24 cellular contexts compared by ENCODE assay signal in the genomic region with DNA sequence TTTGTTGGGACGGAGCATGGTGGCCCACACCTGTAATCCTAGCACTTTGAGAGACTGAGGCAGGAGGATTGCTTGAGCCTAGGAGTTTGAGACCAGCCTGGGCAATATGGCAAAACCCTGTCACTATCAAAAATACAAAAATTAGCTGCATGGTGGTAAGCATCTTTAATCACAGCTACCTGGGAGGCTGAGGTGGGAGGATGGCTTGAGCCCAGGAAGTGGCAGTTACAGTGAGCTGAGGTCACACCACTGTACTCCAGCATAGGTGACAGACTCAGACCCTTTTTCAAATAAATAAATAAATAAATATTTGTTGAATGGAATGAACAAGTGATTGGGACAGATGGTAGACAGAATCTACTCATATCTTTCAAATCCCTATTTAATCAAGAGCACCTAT. TPM values are rescaled to one million over a fixed set of nuclear protein-coding genes. Genes with fewer than 3 reads are reported as not detected.
DNase-seq lines count a peak whose midpoint lies in the region; ATAC-seq and TF ChIP-seq lines count a peak whose summit lies in the region.
"Had no signal": no experiment of that assay in that cellular context is flagged by ENCODE, and none has a peak within 500 bp of the region (broad histone marks: within the 10 kb centered on the region; RNA-seq: fewer than 3 reads in every experiment).

No MANE protein-coding gene starts in this region.

- peak overlapping the region; percentile 2 for H3K4me3 Mint-ChIP-seq in activated T-cell treated with anti-CD3 and anti-CD28 coated beads, Interleukin-2, amount 50 U/mL, for 24 hours
- no peak overlapping the region for H3K4me3 Mint-ChIP-seq in activated CD8-positive, alpha-beta T cell treated with anti-CD3 and anti-CD28 coated beads for 36 hours
- no peak overlapping the region for H3K4me3 Mint-ChIP-seq in memory B cell
- H3K4me3 Mint-ChIP-seq: mesothelial cell of epicardium had no signal

- intact Hi-C loops in activated CD8-positive, alpha-beta T cell treated with anti-CD3 and anti-CD28 coated beads for 36 hours (cut with micrococcal nuclease): no loop called here

- POLR2A ChIA-PET in activated CD8-positive, alpha-beta T cell treated with anti-CD3 and anti-CD28 coated beads for 36 hours (lab: Charles Lee): interaction anchor here (2.7 to 12.3 kb wide), 3 partner anchors 12 to 17 kb away, joined by 8 to 119 read pairs (median 112); a partner anchor contains a TSS

- H3K9me3 Mint-ChIP-seq in activated T-cell treated with anti-CD3 and anti-CD28 coated beads, Interleukin-2, amount 50 U/mL, for 24 hours: no peaks in the 10 kb centered on the region
- no peaks in the 10 kb centered on the region for H3K9me3 Mint-ChIP-seq in activated CD8-positive, alpha-beta T cell treated with anti-CD3 and anti-CD28 coated beads for 36 hours
- no peaks in the 10 kb centered on the region for H3K9me3 Mint-ChIP-seq in memory B cell
- H3K9me3 Mint-ChIP-seq: activated B cell treated with CpG ODN at 0.5 μM for 24 hours; CD8-positive, alpha-beta T cell; mesothelial cell of epicardium had no signal

- peak overlapping the region; percentile 31; the same call in 1 of the 2 replicates for H3K4me3 ChIP-seq in GM08714 (ENCODE audit: low read length)
- H3K4me3 ChIP-seq: hepatocyte, K562, left lung, SK-N-MC had no signal

- TF ChIP-seq CTCF in activated CD8-positive, alpha-beta T cell treated with anti-CD3 and anti-CD28 coated beads for 36 hours (IDR thresholded peaks at IDR 0.05): no peak

- DNase-seq in activated T-cell treated with anti-CD3 and anti-CD28 coated beads, Interleukin-2, amount 50 U/mL, for 24 hours: no peak
- DNase-seq in activated T-cell treated with anti-CD3 and anti-CD28 coated beads for 4 hours (no peak), memory B cell (ENCODE audit: low spot score in 2 of 2) (no peak), hepatic stellate cell (ENCODE audit: low spot score) (no peak), A172 (ENCODE audit: low spot score) (no peak)
- no peak for DNase-seq in activated CD8-positive, alpha-beta T cell treated with anti-CD3 and anti-CD28 coated beads for 36 hours
- DNase-seq: activated B cell treated with CpG ODN at 0.5 μM for 24 hours; activated naive CD4-positive, alpha-beta T cell; CD8-positive, alpha-beta T cell; foreskin melanocyte; left lung; NCI-H146; NCI-H524; substantia nigra; T1000 had no signal

- CTCF ChIA-PET in activated CD8-positive, alpha-beta T cell treated with anti-CD3 and anti-CD28 coated beads for 36 hours (lab: Charles Lee): interaction anchor here (2.1 to 3.5 kb wide), 2 partner anchors 15 to 53 kb away, joined by 8 to 17 read pairs; a partner anchor contains a TSS

- H3K4me1 Mint-ChIP-seq in activated T-cell treated with anti-CD3 and anti-CD28 coated beads, Interleukin-2, amount 50 U/mL, for 24 hours (ENCODE audit: low read depth): peaks cover 63% of the 10 kb centered on the region
- peaks cover 57% of the 10 kb centered on the region for H3K4me1 Mint-ChIP-seq in activated CD8-positive, alpha-beta T cell treated with anti-CD3 and anti-CD28 coated beads for 36 hours (ENCODE audit: low read depth)
- peaks cover 24% of the 10 kb centered on the region for H3K4me1 Mint-ChIP-seq in memory B cell

- ATAC-seq in activated CD8-positive, alpha-beta T cell treated with anti-CD3 and anti-CD28 coated beads for 36 hours: no peak
- ATAC-seq in memory B cell (ENCODE audit: low read depth): no peak
- ATAC-seq in GM19395 (IDR thresholded peaks at IDR 0.05; ENCODE audit: unreplicated experiment): no peak
- ATAC-seq: CD8-positive, alpha-beta T cell; esophagus mucosa; K562; left lung; sciatic nerve had no signal

- no peaks in the 10 kb centered on the region for H3K27me3 Mint-ChIP-seq in activated T-cell treated with anti-CD3 and anti-CD28 coated beads, Interleukin-2, amount 50 U/mL, for 24 hours
- no peaks in the 10 kb centered on the region for H3K27me3 Mint-ChIP-seq in activated CD8-positive, alpha-beta T cell treated with anti-CD3 and anti-CD28 coated beads for 36 hours
- no peaks in the 10 kb centered on the region for H3K27me3 Mint-ChIP-seq in memory B cell
- H3K27me3 Mint-ChIP-seq: activated B cell treated with CpG ODN at 0.5 μM for 24 hours had no signal

- H3K36me3 Mint-ChIP-seq in activated T-cell treated with anti-CD3 and anti-CD28 coated beads, Interleukin-2, amount 50 U/mL, for 24 hours (ENCODE audit: low read depth): peaks cover 7% of the 10 kb centered on the region
- peaks cover 15% of the 10 kb centered on the region for H3K36me3 Mint-ChIP-seq in activated CD8-positive, alpha-beta T cell treated with anti-CD3 and anti-CD28 coated beads for 36 hours (ENCODE audit: low read depth)
- peaks cover 2% of the 10 kb centered on the region for H3K36me3 Mint-ChIP-seq in memory B cell
- H3K36me3 Mint-ChIP-seq: mesothelial cell of epicardium had no signal

- H3K27ac Mint-ChIP-seq in activated T-cell treated with anti-CD3 and anti-CD28 coated beads, Interleukin-2, amount 50 U/mL, for 24 hours: no peak overlapping the region
- H3K27ac Mint-ChIP-seq in activated CD8-positive, alpha-beta T cell treated with anti-CD3 and anti-CD28 coated beads for 36 hours: peak overlapping the region; percentile 45
- peak overlapping the region; percentile 21 for H3K27ac Mint-ChIP-seq in memory B cell
- H3K27ac Mint-ChIP-seq: mesothelial cell of epicardium had no signal

RNA-seq across cellular contexts. Expression of a gene that starts 5.7 kb away (rescaled TPM):
- 10 to 100 TPM; 28.2 to 32.6 TPM for total RNA-seq in activated CD8-positive, alpha-beta T cell treated with anti-CD3 and anti-CD28 coated beads for 36 hours
- total RNA-seq in A172 (2014; rRNA removed; shearing (Covaris generic)): not detected in 2 replicates
- total RNA-seq: HT-29 had no signal

RNA-seq across cellular contexts. Expression of a gene that starts 14.1 kb away (rescaled TPM):
- 100 to 1,000 TPM; 175 to 178 TPM for total RNA-seq in activated CD8-positive, alpha-beta T cell treated with anti-CD3 and anti-CD28 coated beads for 36 hours
- 33.0 and 38.5 TPM in 2 replicates for total RNA-seq in A172 (2014; rRNA removed; shearing (Covaris generic))

RNA-seq across cellular contexts. Expression of a gene that starts 16.2 kb away (rescaled TPM):
- 10 to 100 TPM; 70.9 TPM for total RNA-seq in activated CD8-positive, alpha-beta T cell treated with anti-CD3 and anti-CD28 coated beads for 36 hours
- total RNA-seq in A172 (2014; rRNA removed; shearing (Covaris generic)): 48.4 and 56.8 TPM in 2 replicates

RNA-seq across cellular contexts. Expression of a gene that starts 53.4 kb away (rescaled TPM):
- 10 to 100 TPM; 72.1 to 72.3 TPM for total RNA-seq in activated CD8-positive, alpha-beta T cell treated with anti-CD3 and anti-CD28 coated beads for 36 hours
- total RNA-seq in A172 (2014; rRNA removed; shearing (Covaris generic)): 118 and 119 TPM in 2 replicates

RNA-seq across cellular contexts. Expression of a gene that starts 53.6 kb away (rescaled TPM):
- 10 to 100 TPM; 13.1 to 15.0 TPM for total RNA-seq in activated CD8-positive, alpha-beta T cell treated with anti-CD3 and anti-CD28 coated beads for 36 hours
- total RNA-seq in A172 (2014; rRNA removed; shearing (Covaris generic)): 35.0 and 37.8 TPM in 2 replicates

Comparison
In these comparisons a context has a peak if more than half of its experiments do, and no peak if none do; other contexts are left out.
1. RNA of a gene that starts 5.7 kb away (total RNA-seq): 28.2 to 32.6 TPM in activated CD8-positive, alpha-beta T cell treated with anti-CD3 and anti-CD28 coated beads for 36 hours; not detected in A172; every median in the first group is over 10 times any median in the second.